8 cellular contexts compared by ENCODE assay signal in the genomic region with DNA sequence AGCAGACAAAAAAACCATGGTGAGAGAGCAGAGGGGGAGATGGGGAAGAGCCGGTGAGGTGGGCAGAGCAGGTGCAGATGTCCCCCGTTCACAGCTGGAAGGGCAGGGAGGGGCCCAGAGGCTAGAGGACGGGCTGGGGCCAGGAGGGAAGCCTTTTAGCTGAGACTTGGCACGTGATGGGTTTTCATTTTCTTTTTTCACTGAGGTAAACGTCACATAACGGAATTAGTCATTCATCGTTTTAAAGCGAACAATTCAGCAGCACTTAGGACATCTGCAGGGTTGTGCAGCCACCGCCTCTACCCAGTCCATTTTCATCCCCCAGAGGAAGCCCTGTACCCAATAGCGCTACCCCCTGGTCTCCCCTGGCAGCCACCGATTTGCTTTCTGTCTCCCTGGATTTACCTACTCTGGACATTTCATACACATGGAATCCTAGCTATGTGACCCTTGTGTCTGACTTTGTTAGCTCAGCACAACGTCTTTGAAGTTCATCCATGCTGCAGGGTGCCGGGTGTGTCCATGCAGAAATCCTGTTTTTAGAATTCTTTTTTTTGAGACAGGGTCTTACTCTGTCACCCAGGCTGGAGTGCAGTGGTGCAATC. TPM values are rescaled to one million over a fixed set of nuclear protein-coding genes. Genes with fewer than 3 reads are reported as not detected.
DNase-seq lines count a peak whose midpoint lies in the region; ATAC-seq lines count a peak whose summit lies in the region.

No MANE protein-coding gene starts in this region.

- no peaks in the 10 kb centered on the region for H3K9me3 Mint-ChIP-seq in activated naive CD4-positive, alpha-beta T cell treated with anti-CD3 and anti-CD28 coated beads, Interleukin-2, amount 50 U/mL, for 72 hours

- H3K36me3 Mint-ChIP-seq in activated naive CD4-positive, alpha-beta T cell treated with anti-CD3 and anti-CD28 coated beads, Interleukin-2, amount 50 U/mL, for 72 hours, result no peaks in the 10 kb centered on the region

- peak overlapping the region in 1 of 2 donors; percentile 56 for H3K27ac Mint-ChIP-seq in activated naive CD4-positive, alpha-beta T cell treated with anti-CD3 and anti-CD28 coated beads, Interleukin-2, amount 50 U/mL, for 72 hours

- ATAC-seq in GM18867 (IDR thresholded peaks at IDR 0.05; ENCODE audit: unreplicated experiment) (peak; percentile 61), HG03432 (IDR thresholded peaks at IDR 0.05; ENCODE audit: unreplicated experiment) (peak; percentile 50)
- ATAC-seq in activated naive CD4-positive, alpha-beta T cell treated with anti-CD3 and anti-CD28 coated beads, Interleukin-2, amount 50 U/mL, for 72 hours, result peak; percentile 67 to 71

- DNase-seq in 8988T, result peak; percentile 85
- no peak for DNase-seq in activated naive CD4-positive, alpha-beta T cell treated with anti-CD3 and anti-CD28 coated beads, Interleukin-2, amount 50 U/mL, for 72 hours (ENCODE audit: low spot score in 2 of 2)
- DNase-seq in globus pallidus (ENCODE audit: low spot score), result no peak
- no peak for DNase-seq in Ammon's horn (ENCODE audit: low spot score)
- DNase-seq in iPS-NIHi7 (ENCODE audit: extremely low spot score), result no peak
- DNase-seq in stimulated activated naive CD4-positive, alpha-beta T cell (lab: John Stamatoyannopoulos, UW), result no peak

RNA-seq across cellular contexts. Expression of a gene that starts 16.0 kb away (rescaled TPM):
- total RNA-seq in activated naive CD4-positive, alpha-beta T cell treated with anti-CD3 and anti-CD28 coated beads, Interleukin-2, amount 50 U/mL, for 72 hours, result 10 to 100 TPM; 27.3 to 45.5 TPM

RNA-seq across cellular contexts. Expression of a gene that starts 16.4 kb away (rescaled TPM):
- under 1 TPM; 0.60 to 0.96 TPM for total RNA-seq in activated naive CD4-positive, alpha-beta T cell treated with anti-CD3 and anti-CD28 coated beads, Interleukin-2, amount 50 U/mL, for 72 hours

RNA-seq across cellular contexts. Expression of a gene that starts 27.6 kb away (rescaled TPM):
- 1 to 10 TPM in 1 of 2 donors, under 1 TPM in 1; 0.91 to 1.9 TPM for total RNA-seq in activated naive CD4-positive, alpha-beta T cell treated with anti-CD3 and anti-CD28 coated beads, Interleukin-2, amount 50 U/mL, for 72 hours

RNA-seq across cellular contexts. Expression of a gene that starts 41.5 kb away (rescaled TPM):
- total RNA-seq in activated naive CD4-positive, alpha-beta T cell treated with anti-CD3 and anti-CD28 coated beads, Interleukin-2, amount 50 U/mL, for 72 hours, result 1 to 10 TPM; 1.1 to 1.2 TPM

RNA-seq across cellular contexts. Expression of a gene that starts 50.7 kb away (rescaled TPM):
- total RNA-seq in activated naive CD4-positive, alpha-beta T cell treated with anti-CD3 and anti-CD28 coated beads, Interleukin-2, amount 50 U/mL, for 72 hours, result 10 to 100 TPM; 27.6 to 29.5 TPM
